Comparison of ENCODE assay signal across 8 cellular contexts in genomic region chr10:61987537-61987936, GRCh38.
DNase-seq lines count a peak whose midpoint lies in the region; ATAC-seq and TF ChIP-seq lines count a peak whose summit lies in the region.

No MANE protein-coding gene starts in this region.

- no peaks in the 10 kb centered on the region for H3K36me3 ChIP-seq in left lung
- no peaks in the 10 kb centered on the region for H3K36me3 ChIP-seq in lower lobe of right lung

- H3K27me3 ChIP-seq in left lung (no peaks in the 10 kb centered on the region), lower lobe of right lung (ENCODE audit: low read depth) (no peaks in the 10 kb centered on the region)

- no peak overlapping the region for H3K4me3 Mint-ChIP-seq in CD14-positive monocyte

- H3K4me1 Mint-ChIP-seq in CD14-positive monocyte, result peaks cover 36% of the 10 kb centered on the region

- peaks cover 5 to 10% of the 10 kb centered on the region in 2 donors for H3K36me3 Mint-ChIP-seq in CD14-positive monocyte

- peak overlapping the region in 5 of 7 donors; percentile 83 to 92 (median 86) for H3K27ac Mint-ChIP-seq in CD14-positive monocyte

- intact Hi-C loops in CD14-positive monocyte (cut with micrococcal nuclease) (no loop called here), left lung (cut with DNase I) (no loop called here), lower lobe of right lung (cut with DNase I) (no loop called here), left colon (cut with DNase I, micrococcal nuclease) (no loop called here)

- H3K9me3 Mint-ChIP-seq in CD14-positive monocyte, result no peaks in the 10 kb centered on the region

- H3K27me3 Mint-ChIP-seq in CD14-positive monocyte (ENCODE audit: low read depth in 3 of 3), result peaks cover 0 to 5% (median 0%) of the 10 kb centered on the region in 3 donors

- TF ChIP-seq CTCF in CD14-positive monocyte (IDR thresholded peaks at IDR 0.05) (no peak), left lung (IDR thresholded peaks at IDR 0.05) (no peak), lower lobe of right lung (IDR thresholded peaks at IDR 0.05) (no peak)

- H3K4me3 ChIP-seq in left lung (no peak overlapping the region), lower lobe of right lung (no peak overlapping the region)

- H3K27ac ChIP-seq in left lung, result peak overlapping the region; percentile 13 to 45
- H3K27ac ChIP-seq in lower lobe of right lung, result no peak overlapping the region

- DNase-seq in CD14-positive monocyte (ENCODE audit: low spot score) (no peak), left lung (no peak), superior temporal gyrus (ENCODE audit: extremely low spot score) (no peak), iPS-NIHi11 (ENCODE audit: low spot score) (no peak), lower lobe of right lung (no peak), left colon (no peak)

- ATAC-seq in GM21367 (IDR thresholded peaks at IDR 0.05; ENCODE audit: unreplicated experiment) (peak; percentile 24), HG03460 (IDR thresholded peaks at IDR 0.05; ENCODE audit: unreplicated experiment) (peak; percentile 14), left lung (no peak), lower lobe of right lung (no peak), left colon (no peak)

- H3K9me3 ChIP-seq in left lung (no peaks in the 10 kb centered on the region), lower lobe of right lung (no peaks in the 10 kb centered on the region)

- H3K4me1 ChIP-seq in left lung, result peaks cover 8 to 47% of the 10 kb centered on the region in 2 donors
- H3K4me1 ChIP-seq in lower lobe of right lung, result peaks cover 24% of the 10 kb centered on the region

Comparison
In these comparisons a context has a peak if more than half of its experiments do, and no peak if none do; other contexts are left out.
1. ATAC-seq: peak in GM21367 (single experiment) and HG03460 (single experiment); none in left lung (single experiment), lower lobe of right lung (0 of 2) and left colon (single experiment).